In genomic region chr13:23621316-23621645, GRCh38 we compare ENCODE assay signal across 10 cellular contexts. TPM values are rescaled to one million over a fixed set of nuclear protein-coding genes. Genes with fewer than 3 reads are reported as not detected.
A peak's percentile ranks its signal among the peaks of the same experiment; 100 is the strongest.
DNase-seq lines count a peak whose midpoint lies in the region; ATAC-seq, FAIRE-seq and TF ChIP-seq lines count a peak whose summit lies in the region.
"Had no signal": no experiment of that assay in that cellular context is flagged by ENCODE, and none has a peak within 500 bp of the region (broad histone marks: within the 10 kb centered on the region; RNA-seq: fewer than 3 reads in every experiment).

No MANE protein-coding gene starts in this region.

- no peaks in the 10 kb centered on the region for H3K27me3 ChIP-seq in right atrium auricular region
- H3K27me3 ChIP-seq in thyroid gland: no peaks in the 10 kb centered on the region

- DNase-seq in ACHN (peak; percentile 82), RPMI7951 (ENCODE audit: low read depth) (peak; percentile 84), right atrium auricular region (ENCODE audit: low spot score) (no peak), thyroid gland (no peak), NCI-H748 treated with DMSO at 0.1 percent for 48 hours (lab: John Stamatoyannopoulos, UW) (no peak), NCI-H526 (lab: John Stamatoyannopoulos, UW) (no peak), GM19239 (ENCODE audit: insufficient read length, low spot score) (no peak)
- DNase-seq: activated B cell treated with CpG ODN at 0.5 μM for 24 hours, head of caudate nucleus had no signal

- in situ Hi-C loops in ACHN (cut with HindIII; ENCODE audit: low pct_ligation_motif_present, low pct_unique_long_range_greater_than_20kb, low sequenced_read_pairs): no loop called here

- H3K4me1 ChIP-seq in right atrium auricular region (peaks cover 0 to 24% of the 10 kb centered on the region in 2 donors), thyroid gland (no peaks in the 10 kb centered on the region)

- no peak for TF ChIP-seq POLR2A in thyroid gland (IDR thresholded peaks at IDR 0.05)

- no peak overlapping the region for H3K4me3 ChIP-seq in right atrium auricular region
- no peak overlapping the region for H3K4me3 ChIP-seq in thyroid gland (replicated peaks in 1 of 3)

- H3K36me3 ChIP-seq in right atrium auricular region (no peaks in the 10 kb centered on the region), thyroid gland (no peaks in the 10 kb centered on the region)

- TF ChIP-seq CTCF in right atrium auricular region (IDR thresholded peaks at IDR 0.05) (no peak), thyroid gland (IDR thresholded peaks at IDR 0.05) (no peak)

- H3K9me3 ChIP-seq in right atrium auricular region: no peaks in the 10 kb centered on the region
- H3K9me3 ChIP-seq in thyroid gland: no peaks in the 10 kb centered on the region

- intact Hi-C loops in thyroid gland (cut with DNase I): loop anchor here (10.0 kb wide), 1 partner anchor 46 kb away; the partner anchor contains the start of gene TNFRSF19

- 34 to 42% methylated on average over 2 of the region's 2 CpGs for WGBS in thyroid gland, 2 donors

- H3K27ac ChIP-seq in right atrium auricular region (peak overlapping the region; percentile 69 to 85), thyroid gland (no peak overlapping the region)

- no peak for FAIRE-seq in GM19239 (lab: Jason Lieb, UNC)

- ATAC-seq in GM19025 (IDR thresholded peaks at IDR 0.05; ENCODE audit: low read depth, unreplicated experiment): peak; percentile 43

RNA-seq across cellular contexts. Expression of gene TNFRSF19, which starts 51.1 kb away (rescaled TPM):
- total RNA-seq in RPMI7951 (2014; rRNA removed; shearing (Covaris generic)): 39.2 and 44.5 TPM in 2 replicates
- total RNA-seq in right atrium auricular region (10 to 100 TPM; 32.2 to 38.5 TPM), thyroid gland (1 to 10 TPM; 4.9 to 9.2 (median 7.7) TPM)
- total RNA-seq: activated B cell treated with CpG ODN at 0.5 μM for 24 hours had no signal

Comparison
In these comparisons a context has a peak if more than half of its experiments do, and no peak if none do; other contexts are left out.
1. DNase-seq: peak in ACHN (single experiment) and RPMI7951 (single experiment); none in right atrium auricular region (single experiment), thyroid gland (0 of 2), NCI-H748 treated with DMSO at 0.1 percent for 48 hours (single experiment), NCI-H526 (0 of 2) and GM19239 (single experiment).
2. H3K27ac ChIP-seq: peak in right atrium auricular region (2 of 2); none in thyroid gland (0 of 3).